Comparison of ENCODE assay signal across 23 cellular contexts in genomic region chr2:238100821-238101771, GRCh38. TPM values are rescaled to one million over a fixed set of nuclear protein-coding genes. Genes with fewer than 3 reads are reported as not detected.
DNase-seq lines count a peak whose midpoint lies in the region; ATAC-seq, FAIRE-seq and TF ChIP-seq lines count a peak whose summit lies in the region.
"Had no signal": no experiment of that assay in that cellular context is flagged by ENCODE, and none has a peak within 500 bp of the region (broad histone marks: within the 10 kb centered on the region; RNA-seq: fewer than 3 reads in every experiment).

No MANE protein-coding gene starts in this region.

- no peaks in the 10 kb centered on the region for H4K20me1 ChIP-seq in SK-N-SH (ENCODE audit: insufficient read depth)

- CTCF ChIA-PET in SK-N-SH (lab: Yijun Ruan, JAX) = interaction anchor here (0.6 to 1.2 kb wide), 5 partner anchors 15 to 243 kb away, joined by 3 to 5 read pairs (median 4); no protein-coding TSS in a partner anchor
- CTCF ChIA-PET in activated B cell treated with CpG ODN at 0.5 μM for 24 hours (lab: Charles Lee) = no interaction called here

- no peak overlapping the region for H3K4me2 ChIP-seq in SK-N-SH
- H3K4me2 ChIP-seq: PC-9 had no signal

- H3K9ac ChIP-seq in SK-N-SH (no peak overlapping the region), kidney (ENCODE audit: low read length in 2 of 2) (no peak overlapping the region)

- POLR2A ChIA-PET in SK-N-SH (lab: Yijun Ruan, JAX) (no interaction called here), activated B cell treated with CpG ODN at 0.5 μM for 24 hours (lab: Charles Lee) (no interaction called here)

- H2AFZ ChIP-seq in SK-N-SH (ENCODE audit: low read depth) = no peak overlapping the region
- H2AFZ ChIP-seq: PC-9 had no signal

- H3K4me3 Mint-ChIP-seq in activated B cell treated with CpG ODN at 0.5 μM for 24 hours = no peak overlapping the region
- no peak overlapping the region for H3K4me3 Mint-ChIP-seq in stimulated activated naive B cell treated with anti-CD40 and anti-IgM and Interleukin-4, amounts not matched to agents 10 μg/mL and 1 μg/mL and 100 μg/mL, for 72 hours
- H3K4me3 Mint-ChIP-seq: activated naive CD8-positive, alpha-beta T cell; brain had no signal

- DNase-seq in SK-N-SH (peak; percentile 36), activated B cell treated with CpG ODN at 0.5 μM for 24 hours (peak; percentile 14), kidney (peak; percentile 66), NCI-H2081 (lab: John Stamatoyannopoulos, UW) (no peak), midbrain (lab: John Stamatoyannopoulos, UW) (no peak), mucosa of descending colon (no peak)
- no peak for DNase-seq in stimulated activated naive B cell treated with anti-CD40 and anti-IgM and Interleukin-4, amounts not matched to agents 10 μg/mL and 1 μg/mL and 100 μg/mL, for 72 hours
- DNase-seq: colonic mucosa; DMS53; foreskin fibroblast; Karpas-422; left cardiac atrium; NCI-H1092; NCI-H774; PC-9; stimulated activated CD4-positive, alpha-beta T cell treated with anti-CD3 and anti-CD28 coated beads, Interleukin-4, amount 100 ng/mL, for 1 hour had no signal

- no peak for TF ChIP-seq RAD21 in SK-N-SH (IDR thresholded peaks at IDR 0.05; ENCODE audit: low read length)

- H3K4me1 ChIP-seq in SK-N-SH (ENCODE audit: control insufficient read depth in 1 of 2, insufficient read depth in 2 of 2, low read depth in 1 of 2, low read length in 1 of 2) (peaks cover 3 to 10% of the 10 kb centered on the region in 2 experiments; a peak in 2 of 4 replicates), kidney (ENCODE audit: control insufficient read depth in 1 of 2, insufficient read depth in 1 of 2, low read depth in 1 of 2, low read length in 2 of 2) (no peaks in the 10 kb centered on the region), mucosa of descending colon (ENCODE audit: low read depth) (peaks cover 3% of the 10 kb centered on the region)
- H3K4me1 ChIP-seq: colonic mucosa had no signal

- H3F3A ChIP-seq in SK-N-SH (replicated peaks; ENCODE audit: insufficient read depth) = no peaks in the 10 kb centered on the region

- peaks cover 19% of the 10 kb centered on the region for H3K4me1 Mint-ChIP-seq in activated B cell treated with CpG ODN at 0.5 μM for 24 hours
- peaks cover 53 to 85% of the 10 kb centered on the region in 2 donors for H3K4me1 Mint-ChIP-seq in stimulated activated naive B cell treated with anti-CD40 and anti-IgM and Interleukin-4, amounts not matched to agents 10 μg/mL and 1 μg/mL and 100 μg/mL, for 72 hours

- intact Hi-C loops in activated B cell treated with CpG ODN at 0.5 μM for 24 hours (cut with micrococcal nuclease) (loop anchor here (10.0 kb wide), 1 partner anchor 134 kb away; no protein-coding TSS in a partner anchor), kidney (cut with DNase I) (no loop called here), mucosa of descending colon (cut with DNase I, micrococcal nuclease) (no loop called here)

- no peak for FAIRE-seq in kidney (lab: Jason Lieb, UNC)

- ATAC-seq in SK-N-SH treated with all-trans-retinoic acid at 6 μM for 48 hours (no peak), activated B cell treated with CpG ODN at 0.5 μM for 24 hours (ENCODE audit: low read depth) (no peak), mucosa of descending colon (no peak)
- ATAC-seq in stimulated activated naive B cell treated with anti-CD40 and anti-IgM and Interleukin-4, amounts not matched to agents 10 μg/mL and 1 μg/mL and 100 μg/mL, for 72 hours (replicated peaks) = no peak
- ATAC-seq: left cardiac atrium had no signal

- H3K36me3 Mint-ChIP-seq in activated B cell treated with CpG ODN at 0.5 μM for 24 hours (ENCODE audit: low read depth) = peaks cover 2% of the 10 kb centered on the region
- H3K36me3 Mint-ChIP-seq in stimulated activated naive B cell treated with anti-CD40 and anti-IgM and Interleukin-4, amounts not matched to agents 10 μg/mL and 1 μg/mL and 100 μg/mL, for 72 hours = peaks cover 19 to 35% of the 10 kb centered on the region in 2 donors
- H3K36me3 Mint-ChIP-seq: brain had no signal

- H3K4me3 ChIP-seq in SK-N-SH (ENCODE audit: low read depth in 2 of 2, low read length in 1 of 2) (no peak overlapping the region), kidney (ENCODE audit: low read length in 2 of 2) (no peak overlapping the region), mucosa of descending colon (no peak overlapping the region)
- H3K4me3 ChIP-seq: colonic mucosa, PC-9 had no signal

- no peaks in the 10 kb centered on the region for H3K27me3 Mint-ChIP-seq in activated B cell treated with CpG ODN at 0.5 μM for 24 hours
- H3K27me3 Mint-ChIP-seq in stimulated activated naive B cell treated with anti-CD40 and anti-IgM and Interleukin-4, amounts not matched to agents 10 μg/mL and 1 μg/mL and 100 μg/mL, for 72 hours = no peaks in the 10 kb centered on the region
- H3K27me3 Mint-ChIP-seq: activated naive CD8-positive, alpha-beta T cell; brain had no signal

- H3K9me2 ChIP-seq in SK-N-SH = no peaks in the 10 kb centered on the region

- H3K36me3 ChIP-seq in SK-N-SH (replicated peaks in 1 of 2; ENCODE audit: control insufficient read depth in 1 of 2, insufficient read depth in 2 of 2, low read length in 1 of 2) (no peaks in the 10 kb centered on the region), kidney (ENCODE audit: control insufficient read depth in 1 of 2, insufficient read depth in 2 of 2, low read length in 2 of 2) (no peaks in the 10 kb centered on the region), mucosa of descending colon (ENCODE audit: low read depth) (no peaks in the 10 kb centered on the region)
- H3K36me3 ChIP-seq: colonic mucosa had no signal

- WGBS in SK-N-SH (ENCODE audit: low lambda C conversion rate) = 81% methylated on average over 13 of the region's 28 CpGs

- TF ChIP-seq EP300 in SK-N-SH (IDR thresholded peaks at IDR 0.05; ENCODE audit: borderline replicate concordance in 1 of 2, low read depth in 1 of 2, low read length in 1 of 2) = no peak

- H3K9me3 ChIP-seq in SK-N-SH (no peaks in the 10 kb centered on the region), kidney (ENCODE audit: control insufficient read depth in 1 of 2, low read length in 2 of 2) (no peaks in the 10 kb centered on the region), mucosa of descending colon (no peaks in the 10 kb centered on the region)
- H3K9me3 ChIP-seq: colonic mucosa had no signal

- no peaks in the 10 kb centered on the region for H3K9me3 Mint-ChIP-seq in activated B cell treated with CpG ODN at 0.5 μM for 24 hours
- peaks cover 0 to 3% of the 10 kb centered on the region in 2 donors for H3K9me3 Mint-ChIP-seq in stimulated activated naive B cell treated with anti-CD40 and anti-IgM and Interleukin-4, amounts not matched to agents 10 μg/mL and 1 μg/mL and 100 μg/mL, for 72 hours

- no peak overlapping the region for H3K27ac ChIP-seq in SK-N-SH (ENCODE audit: low read depth in 2 of 2, low read length in 1 of 2)
- H3K27ac ChIP-seq in kidney (ENCODE audit: low read depth in 2 of 2, low read length in 2 of 2) = no peak overlapping the region
- H3K27ac ChIP-seq: C4-2B, colonic mucosa, PC-9 had no signal

- no peaks in the 10 kb centered on the region for H3K27me3 ChIP-seq in SK-N-SH (ENCODE audit: insufficient read depth)
- H3K27me3 ChIP-seq: colonic mucosa had no signal

- H3K27ac Mint-ChIP-seq in activated B cell treated with CpG ODN at 0.5 μM for 24 hours = no peak overlapping the region
- H3K27ac Mint-ChIP-seq in stimulated activated naive B cell treated with anti-CD40 and anti-IgM and Interleukin-4, amounts not matched to agents 10 μg/mL and 1 μg/mL and 100 μg/mL, for 72 hours = peak overlapping the region; percentile 80
- H3K27ac Mint-ChIP-seq: activated naive CD8-positive, alpha-beta T cell had no signal

- no peaks in the 10 kb centered on the region for H3K79me2 ChIP-seq in SK-N-SH (ENCODE audit: insufficient read depth)

- TF ChIP-seq CTCF in SK-N-SH (IDR thresholded peaks at IDR 0.05) (no peak), activated B cell treated with CpG ODN at 0.5 μM for 24 hours (IDR thresholded peaks at IDR 0.05) (no peak), kidney (IDR thresholded peaks at IDR 0.05; ENCODE audit: borderline replicate concordance, extremely low read depth, insufficient read depth) (no peak), mucosa of descending colon (IDR thresholded peaks at IDR 0.05) (no peak)

TF ChIP-seq in SK-N-SH, 30 proteins besides CTCF, POLR2A, EP300 and RAD21 (continues in another document):
- no peak for TF ChIP-seq FOXJ3 (CRISPR knock-in tag; IDR thresholded peaks at IDR 0.05)

RNA-seq across cellular contexts. Expression of gene ESPNL, which starts 1.0 kb away (rescaled TPM):
- 0.03 and 0.05 TPM in 2 replicates for polyA plus RNA-seq in SK-N-SH (2012; rRNA removed)
- polyA plus RNA-seq in SK-N-SH (2012; cell fraction: cytosol; rRNA removed) = not detected in 2 replicates
- 0.07 and 0.08 TPM in 2 replicates for polyA plus RNA-seq in SK-N-SH (2012; cell fraction: nucleus; rRNA removed)
- total RNA-seq in activated B cell treated with CpG ODN at 0.5 μM for 24 hours = 0.27 and 0.42 TPM in 2 replicates
- 2.7 TPM for total RNA-seq in kidney
- polyA plus RNA-seq in kidney (ENCODE audit: insufficient read depth, low read depth, low replicate concordance) = 0.28 TPM
- total RNA-seq in mucosa of descending colon = under 1 TPM; 0.23 to 0.63 (median 0.47) TPM
- total RNA-seq: A172 had no signal

RNA-seq across cellular contexts. Expression of gene KLHL30, which starts 37.4 kb away (rescaled TPM):
- polyA plus RNA-seq in SK-N-SH (2012; rRNA removed) (not detected in 2 replicates), kidney (ENCODE audit: insufficient read depth, low read depth, low replicate concordance) (0.24 TPM)
- polyA plus RNA-seq in SK-N-SH (2012; cell fraction: cytosol; rRNA removed) = not detected in 2 replicates
- polyA plus RNA-seq in SK-N-SH (2012; cell fraction: nucleus; rRNA removed) = not detected in 2 replicates
- total RNA-seq in activated B cell treated with CpG ODN at 0.5 μM for 24 hours (not detected in 2 replicates), kidney (5.7 TPM), mucosa of descending colon (1 to 10 TPM in 1 of 3 donors, under 1 TPM in 2; 0.17 to 1.1 (median 0.24) TPM)
- total RNA-seq: HT1080, mononuclear cell had no signal

RNA-seq across cellular contexts. Expression of gene SCLY, which starts 40.3 kb away (rescaled TPM):
- 19.1 and 20.9 TPM in 2 replicates for polyA plus RNA-seq in SK-N-SH (2012; rRNA removed)
- 13.0 and 17.2 TPM in 2 replicates for polyA plus RNA-seq in SK-N-SH (2012; cell fraction: cytosol; rRNA removed)
- 25.5 and 29.9 TPM in 2 replicates for polyA plus RNA-seq in SK-N-SH (2012; cell fraction: nucleus; rRNA removed)
- 24.1 and 26.9 TPM in 2 replicates for total RNA-seq in activated B cell treated with CpG ODN at 0.5 μM for 24 hours
- total RNA-seq in kidney = 18.3 TPM
- 21.9 TPM for polyA plus RNA-seq in kidney (ENCODE audit: insufficient read depth, low read depth, low replicate concordance)
- total RNA-seq in mucosa of descending colon = 10 to 100 TPM; 11.2 to 19.8 (median 19.5) TPM

RNA-seq across cellular contexts. Expression of gene ERFE, which starts 57.7 kb away (rescaled TPM):
- polyA plus RNA-seq in SK-N-SH (2012; rRNA removed) = 1.3 and 1.5 TPM in 2 replicates
- 0.58 and 1.2 TPM in 2 replicates for polyA plus RNA-seq in SK-N-SH (2012; cell fraction: cytosol; rRNA removed)
- 2.6 TPM in 2 replicates for polyA plus RNA-seq in SK-N-SH (2012; cell fraction: nucleus; rRNA removed)
- total RNA-seq in activated B cell treated with CpG ODN at 0.5 μM for 24 hours = not detected in 2 replicates
- total RNA-seq in kidney = 61.4 TPM
- 1.6 TPM for polyA plus RNA-seq in kidney (ENCODE audit: insufficient read depth, low read depth, low replicate concordance)
- under 1 TPM; 0.38 to 0.58 (median 0.51) TPM for total RNA-seq in mucosa of descending colon

Comparison
In these comparisons a context has a peak if more than half of its experiments do, and no peak if none do; other contexts are left out.
1. DNase-seq: peak in SK-N-SH (single experiment), activated B cell treated with CpG ODN at 0.5 μM for 24 hours (single experiment) and kidney (single experiment); none in stimulated activated naive B cell treated with anti-CD40 and anti-IgM and Interleukin-4, amounts not matched to agents 10 μg/mL and 1 μg/mL and 100 μg/mL, for 72 hours (single experiment), NCI-H2081 (0 of 2), midbrain (single experiment) and mucosa of descending colon (0 of 3).